ENCODE assay signal across 11 cellular contexts in the genomic region with DNA sequence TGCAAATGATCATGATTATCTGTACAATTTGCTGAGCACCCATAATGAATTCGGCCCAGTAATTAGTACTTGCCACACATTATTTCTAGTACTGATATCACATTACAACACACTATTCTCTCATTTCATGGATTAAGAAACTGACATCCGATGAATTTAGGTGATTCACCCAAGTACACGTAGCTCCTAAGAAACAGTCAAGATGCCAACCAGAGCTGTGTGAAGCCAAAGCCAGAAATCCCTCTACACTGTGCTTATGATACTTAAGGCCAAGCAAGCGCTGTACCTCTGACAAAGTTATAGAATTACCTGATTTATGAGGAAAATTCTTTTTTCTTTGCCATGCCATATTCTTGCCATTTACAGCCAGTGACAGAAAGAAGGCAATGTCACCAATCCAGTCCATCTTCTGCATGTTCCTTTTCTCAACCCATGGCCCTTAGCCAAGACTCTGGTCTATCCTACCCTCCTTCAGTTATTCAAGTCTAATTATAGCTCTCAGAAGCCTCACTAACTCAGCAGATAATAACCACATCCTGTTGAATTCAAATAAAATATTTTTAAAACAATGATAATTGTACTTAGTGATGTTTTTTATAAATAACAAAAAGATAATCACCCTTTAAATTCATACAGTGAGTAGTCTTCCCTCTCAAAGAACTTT.
A peak's percentile ranks its signal among the peaks of the same experiment; 100 is the strongest.
DNase-seq lines count a peak whose midpoint lies in the region; ATAC-seq and TF ChIP-seq lines count a peak whose summit lies in the region.
"Had no signal": no experiment of that assay in that cellular context is flagged by ENCODE, and none has a peak within 500 bp of the region (broad histone marks: within the 10 kb centered on the region; RNA-seq: fewer than 3 reads in every experiment).

No MANE protein-coding gene starts in this region.

- H3K4me2 ChIP-seq in MM.1S (ENCODE audit: low read depth, low read length) (no peak overlapping the region; the same call in 1 of the 2 replicates), trophoblast cell (ENCODE audit: low read length) (no peak overlapping the region)

- H3K27me3 ChIP-seq in MM.1S (replicated peaks; ENCODE audit: insufficient read depth, low read length), result no peaks in the 10 kb centered on the region
- H3K27me3 ChIP-seq in trophoblast cell (ENCODE audit: insufficient read depth, low read length), result no peaks in the 10 kb centered on the region

- H4K8ac ChIP-seq in trophoblast cell (ENCODE audit: low read depth, low read length), result no peak overlapping the region

- ATAC-seq in naive B cell (ENCODE audit: low read depth in 2 of 2), result peak; percentile 47 to 63
- ATAC-seq in GM18511 (IDR thresholded peaks at IDR 0.05; ENCODE audit: unreplicated experiment), result no peak

- H3F3A ChIP-seq in MM.1S (ENCODE audit: insufficient read depth, low read length), result no peaks in the 10 kb centered on the region

- no peak overlapping the region for H2AK5ac ChIP-seq in trophoblast cell (ENCODE audit: low read length)

- no peaks in the 10 kb centered on the region for H3K27me3 Mint-ChIP-seq in activated CD4-positive, alpha-beta memory T cell treated with anti-CD3 and anti-CD28 coated beads for 36 hours
- H3K27me3 Mint-ChIP-seq in naive B cell, result no peaks in the 10 kb centered on the region
- H3K27me3 Mint-ChIP-seq: brain had no signal

- WGBS in trophoblast cell (ENCODE audit: extremely low coverage, insufficient coverage, insufficient read length), result no CpG with 5 or more reads among the region's 4 CpGs

- H2BK5ac ChIP-seq in trophoblast cell (ENCODE audit: low read depth, low read length, poor library complexity), result no peak overlapping the region

- H3K27ac Mint-ChIP-seq in activated CD4-positive, alpha-beta memory T cell treated with anti-CD3 and anti-CD28 coated beads for 36 hours, result peak overlapping the region; percentile 64
- H3K27ac Mint-ChIP-seq in naive B cell, result peak overlapping the region in 5 of 6 donors; percentile 5 to 92 (median 70)
- H3K27ac Mint-ChIP-seq: brain had no signal

- H3K79me2 ChIP-seq in MM.1S (ENCODE audit: low read length) (no peaks in the 10 kb centered on the region), trophoblast cell (ENCODE audit: control insufficient read depth, insufficient read depth, low read length, poor library complexity) (no peaks in the 10 kb centered on the region)

- H3K27ac ChIP-seq in MM.1S (ENCODE audit: low read length) (no peak overlapping the region), trophoblast cell (ENCODE audit: low read depth, low read length) (no peak overlapping the region)

- H3K9me3 ChIP-seq in MM.1S (replicated peaks; ENCODE audit: insufficient read depth, low read length) (no peaks in the 10 kb centered on the region), trophoblast cell (ENCODE audit: insufficient read depth, low read depth, low read length) (no peaks in the 10 kb centered on the region)

- no peaks in the 10 kb centered on the region for H4K20me1 ChIP-seq in MM.1S (ENCODE audit: insufficient read depth, low read length)

- H4K12ac ChIP-seq in trophoblast cell (ENCODE audit: low read depth, low read length), result no peak overlapping the region

- no peaks in the 10 kb centered on the region for H3K79me1 ChIP-seq in trophoblast cell (ENCODE audit: low read length)

- peaks cover 35% of the 10 kb centered on the region for H3K4me1 Mint-ChIP-seq in activated CD4-positive, alpha-beta memory T cell treated with anti-CD3 and anti-CD28 coated beads for 36 hours (ENCODE audit: low read depth)
- peaks cover 46 to 59% (median 57%) of the 10 kb centered on the region in 3 donors for H3K4me1 Mint-ChIP-seq in naive B cell

- H2AFZ ChIP-seq in MM.1S (ENCODE audit: low read length) (no peak overlapping the region), trophoblast cell (ENCODE audit: insufficient read depth, low read length, poor library complexity) (no peak overlapping the region)

- no peaks in the 10 kb centered on the region for H3K36me3 Mint-ChIP-seq in activated CD4-positive, alpha-beta memory T cell treated with anti-CD3 and anti-CD28 coated beads for 36 hours
- no peaks in the 10 kb centered on the region for H3K36me3 Mint-ChIP-seq in naive B cell
- H3K36me3 Mint-ChIP-seq: brain had no signal

- no peak for TF ChIP-seq CTCF in MM.1S (IDR thresholded peaks at IDR 0.05; ENCODE audit: low read length)

- intact Hi-C loops in activated CD4-positive, alpha-beta memory T cell treated with anti-CD3 and anti-CD28 coated beads for 36 hours (cut with micrococcal nuclease), result no loop called here

- H3K9ac ChIP-seq in MM.1S (ENCODE audit: low read length) (no peak overlapping the region), trophoblast cell (ENCODE audit: low read length) (no peak overlapping the region)

- H3K4me1 ChIP-seq in MM.1S (ENCODE audit: low read length) (peaks cover 5% of the 10 kb centered on the region), trophoblast cell (ENCODE audit: control insufficient read depth in 1 of 2, insufficient read depth in 2 of 2, low read length in 2 of 2) (no peaks in the 10 kb centered on the region)

- no peak overlapping the region for H3K14ac ChIP-seq in trophoblast cell (ENCODE audit: low read length)

- no peak overlapping the region for H2BK12ac ChIP-seq in trophoblast cell (ENCODE audit: low read length)

- DNase-seq in GM03348 (ENCODE audit: low spot score) (peak; percentile 8), MM.1S (peak; percentile 16), naive B cell (no peak), trophoblast cell (no peak), midbrain (lab: John Stamatoyannopoulos, UW) (no peak), NCI-H2171 (lab: John Stamatoyannopoulos, UW) (no peak)
- DNase-seq in activated CD4-positive, alpha-beta memory T cell treated with anti-CD3 and anti-CD28 coated beads for 36 hours, result no peak
- DNase-seq: glutamatergic neuron, NCI-H524 treated with DMSO at 0.1 percent for 48 hours had no signal

- no peak overlapping the region for H3K4me3 Mint-ChIP-seq in activated CD4-positive, alpha-beta memory T cell treated with anti-CD3 and anti-CD28 coated beads for 36 hours
- H3K4me3 Mint-ChIP-seq in naive B cell, result peak overlapping the region; percentile 43 to 88 (median 82)
- H3K4me3 Mint-ChIP-seq: brain had no signal

- no peak overlapping the region for H2BK120ac ChIP-seq in trophoblast cell (ENCODE audit: insufficient read depth, low read length, poor library complexity)

- no peak overlapping the region for H4K91ac ChIP-seq in trophoblast cell (ENCODE audit: low read depth, low read length)

- no peak overlapping the region for H3K18ac ChIP-seq in trophoblast cell (ENCODE audit: low read length)

- POLR2A ChIA-PET in activated CD4-positive, alpha-beta memory T cell treated with anti-CD3 and anti-CD28 coated beads for 36 hours (lab: Charles Lee), result no interaction called here

- CTCF ChIA-PET in activated CD4-positive, alpha-beta memory T cell treated with anti-CD3 and anti-CD28 coated beads for 36 hours (lab: Charles Lee), result interaction anchor here (1.0 kb wide), 1 partner anchor 656 kb away, joined by 3 read pairs; no protein-coding TSS in a partner anchor

- H3K4me3 ChIP-seq in MM.1S (ENCODE audit: low read length) (no peak overlapping the region), trophoblast cell (ENCODE audit: low read depth, low read length) (no peak overlapping the region)

- H3K36me3 ChIP-seq in MM.1S (replicated peaks; ENCODE audit: insufficient read depth, low read length) (no peaks in the 10 kb centered on the region), trophoblast cell (ENCODE audit: control insufficient read depth in 1 of 2, insufficient read depth in 2 of 2, low read length in 2 of 2) (no peaks in the 10 kb centered on the region)

- H3K9me2 ChIP-seq in MM.1S (replicated peaks; ENCODE audit: insufficient read depth, low read length), result no peaks in the 10 kb centered on the region

- H3K4ac ChIP-seq in trophoblast cell (ENCODE audit: low read depth, low read length), result no peak overlapping the region

- no peaks in the 10 kb centered on the region for H3K9me3 Mint-ChIP-seq in activated CD4-positive, alpha-beta memory T cell treated with anti-CD3 and anti-CD28 coated beads for 36 hours
- peaks cover 0 to 2% (median 0%) of the 10 kb centered on the region in 7 donors for H3K9me3 Mint-ChIP-seq in naive B cell
- H3K9me3 Mint-ChIP-seq: brain had no signal

- H3K23ac ChIP-seq in trophoblast cell (ENCODE audit: low read length), result no peak overlapping the region

Comparison
In these comparisons a context has a peak if more than half of its experiments do, and no peak if none do; other contexts are left out.
1. DNase-seq: peak in GM03348 (single experiment) and MM.1S (single experiment); none in activated CD4-positive, alpha-beta memory T cell treated with anti-CD3 and anti-CD28 coated beads for 36 hours (single experiment), naive B cell (single experiment), trophoblast cell (0 of 2), midbrain (single experiment) and NCI-H2171 (single experiment).